Comparison of ENCODE assay signal across 1 cellular context in genomic region chr1:23116921-23117699, GRCh38.
TF ChIP-seq lines count a peak whose summit lies in the region.

No MANE protein-coding gene starts in this region.

TF ChIP-seq in endothelial cell of umbilical vein, 7 proteins besides CTCF, POLR2A, EP300 and RAD21 (continued from another document):
- TF ChIP-seq MAX (IDR thresholded peaks at IDR 0.05; ENCODE audit: insufficient read depth, insufficient read length) (no peak), POLR2AphosphoS5 (IDR thresholded peaks at IDR 0.05; ENCODE audit: insufficient read depth, low read depth, low read length) (no peak)
TF ChIP-seq in endothelial cell of umbilical vein: peak in this region for 0.
